24 cellular contexts compared by ENCODE assay signal in genomic region chr1:112643080-112643479, GRCh38. TPM values are rescaled to one million over a fixed set of nuclear protein-coding genes. Genes with fewer than 3 reads are reported as not detected.
DNase-seq lines count a peak whose midpoint lies in the region; ATAC-seq and TF ChIP-seq lines count a peak whose summit lies in the region.
"Had no signal": no experiment of that assay in that cellular context is flagged by ENCODE, and none has a peak within 500 bp of the region (broad histone marks: within the 10 kb centered on the region; RNA-seq: fewer than 3 reads in every experiment).

No MANE protein-coding gene starts in this region.

- no peaks in the 10 kb centered on the region for H3K9me3 ChIP-seq in CD4-positive, alpha-beta memory T cell (ENCODE audit: control insufficient read depth in 1 of 2, low read length in 2 of 2)
- H3K9me3 ChIP-seq in Panc1 (ENCODE audit: control insufficient read depth, insufficient read depth, low read depth, low read length) (no peaks in the 10 kb centered on the region), body of pancreas (no peaks in the 10 kb centered on the region)
- H3K9me3 ChIP-seq: MG63 had no signal

- BruUV-seq in Panc1 (replicated peaks; lab: Mats Ljungman, UMichigan): TSS peak; percentile 42

- no peak for DNase-seq in activated naive CD8-positive, alpha-beta T cell treated with anti-CD3 and anti-CD28 coated beads for 36 hours
- DNase-seq in CD4-positive, alpha-beta memory T cell: no peak
- no peak for DNase-seq in Panc1 (ENCODE audit: low read depth, low spot score)
- DNase-seq in immature natural killer cell: no peak
- no peak for DNase-seq in NCI-H2107 treated with DMSO at 0.1 percent for 48 hours (lab: John Stamatoyannopoulos, UW; ENCODE audit: unreplicated experiment)
- no peak for DNase-seq in body of pancreas
- DNase-seq: DMS53, GM23248, H9, HFFc6, KBM-7, MG63, NCI-H1105 treated with DMSO at 0.1 percent for 48 hours, NCI-H146, NCI-H1930, NCI-H2107, NCI-H446, NCI-H524 treated with DMSO at 0.1 percent for 48 hours, NCI-H774, PC-3, SJCRH30 had no signal

- H3K36me3 ChIP-seq in CD4-positive, alpha-beta memory T cell (ENCODE audit: insufficient read depth, low read length): no peaks in the 10 kb centered on the region
- peaks cover 11% of the 10 kb centered on the region; the same call in 1 of the 2 replicates for H3K36me3 ChIP-seq in Panc1 (ENCODE audit: control insufficient read depth, insufficient read depth, low read length)
- no peaks in the 10 kb centered on the region for H3K36me3 ChIP-seq in body of pancreas (replicated peaks in 1 of 2; ENCODE audit: insufficient read depth in 1 of 2, low read depth in 2 of 2)

- no peaks in the 10 kb centered on the region for H3K27me3 Mint-ChIP-seq in activated naive CD8-positive, alpha-beta T cell
- no peaks in the 10 kb centered on the region for H3K27me3 Mint-ChIP-seq in activated naive CD8-positive, alpha-beta T cell treated with anti-CD3 and anti-CD28 coated beads for 36 hours
- H3K27me3 Mint-ChIP-seq in CD4-positive, alpha-beta memory T cell: no peaks in the 10 kb centered on the region
- H3K27me3 Mint-ChIP-seq in immature natural killer cell (ENCODE audit: low read depth in 3 of 3): peaks cover 0 to 3% (median 0%) of the 10 kb centered on the region in 3 donors

- H3K36me3 Mint-ChIP-seq in activated naive CD8-positive, alpha-beta T cell: peaks cover 7% of the 10 kb centered on the region
- H3K36me3 Mint-ChIP-seq in activated naive CD8-positive, alpha-beta T cell treated with anti-CD3 and anti-CD28 coated beads for 36 hours: peaks cover 24% of the 10 kb centered on the region
- H3K36me3 Mint-ChIP-seq in CD4-positive, alpha-beta memory T cell: peaks cover 19 to 46% of the 10 kb centered on the region in 2 donors
- H3K36me3 Mint-ChIP-seq in immature natural killer cell: peaks cover 0 to 13% (median 4%) of the 10 kb centered on the region in 3 donors

- no peak overlapping the region for H3K27ac ChIP-seq in CD4-positive, alpha-beta memory T cell (ENCODE audit: low read depth, low read length)
- peak overlapping the region; percentile 67 for H3K27ac ChIP-seq in Panc1 (ENCODE audit: low read length)
- no peak overlapping the region for H3K27ac ChIP-seq in body of pancreas
- H3K27ac ChIP-seq: GM23248, SJCRH30 had no signal

- intact Hi-C loops in CD4-positive, alpha-beta memory T cell (cut with micrococcal nuclease): no loop called here
- intact Hi-C loops in Panc1 (cut with micrococcal nuclease; ENCODE audit: unreplicated experiment): no loop called here
- intact Hi-C loops in body of pancreas (cut with DNase I): no loop called here

- H3K4me1 Mint-ChIP-seq in activated naive CD8-positive, alpha-beta T cell (ENCODE audit: low read depth): peaks cover 42% of the 10 kb centered on the region
- H3K4me1 Mint-ChIP-seq in activated naive CD8-positive, alpha-beta T cell treated with anti-CD3 and anti-CD28 coated beads for 36 hours: peaks cover 24% of the 10 kb centered on the region
- peaks cover 27 to 61% (median 40%) of the 10 kb centered on the region in 4 donors for H3K4me1 Mint-ChIP-seq in CD4-positive, alpha-beta memory T cell
- peaks cover 38 to 65% of the 10 kb centered on the region in 2 donors for H3K4me1 Mint-ChIP-seq in immature natural killer cell

- H3K4me3 Mint-ChIP-seq in activated naive CD8-positive, alpha-beta T cell: no peak overlapping the region
- H3K4me3 Mint-ChIP-seq in activated naive CD8-positive, alpha-beta T cell treated with anti-CD3 and anti-CD28 coated beads for 36 hours: no peak overlapping the region
- H3K4me3 Mint-ChIP-seq in CD4-positive, alpha-beta memory T cell: peak overlapping the region in 1 of 8 donors; percentile 12
- H3K4me3 Mint-ChIP-seq in immature natural killer cell: no peak overlapping the region
- H3K4me3 Mint-ChIP-seq: H9, HFFc6 had no signal

- ATAC-seq in Panc1 (no peak), HG03565 (IDR thresholded peaks at IDR 0.05; ENCODE audit: unreplicated experiment) (no peak), body of pancreas (no peak)
- ATAC-seq: PC-3, Right ventricle myocardium inferior had no signal

- H3K9me3 Mint-ChIP-seq in activated naive CD8-positive, alpha-beta T cell (ENCODE audit: low read depth): no peaks in the 10 kb centered on the region
- peaks cover 2% of the 10 kb centered on the region for H3K9me3 Mint-ChIP-seq in activated naive CD8-positive, alpha-beta T cell treated with anti-CD3 and anti-CD28 coated beads for 36 hours
- no peaks in the 10 kb centered on the region for H3K9me3 Mint-ChIP-seq in CD4-positive, alpha-beta memory T cell
- H3K9me3 Mint-ChIP-seq in immature natural killer cell: no peaks in the 10 kb centered on the region
- H3K9me3 Mint-ChIP-seq: HFFc6 had no signal

- POLR2A ChIA-PET in CD4-positive, alpha-beta memory T cell (lab: Charles Lee; ENCODE audit: partially characterized antibody): no interaction called here
- POLR2A ChIA-PET in Panc1 (lab: Charles Lee): interaction anchor here (0.7 kb wide), 1 partner anchor 62 kb away, joined by 3 read pairs; no protein-coding TSS in a partner anchor

- in situ Hi-C loops in Panc1 (cut with HindIII; ENCODE audit: low pct_unique_long_range_greater_than_20kb, low sequenced_read_pairs): no loop called here

- 74 to 85% methylated on average over 2 of the region's 2 CpGs for WGBS in body of pancreas, 2 donors

- H3K4me3 ChIP-seq in CD4-positive, alpha-beta memory T cell (ENCODE audit: low read length in 2 of 2): no peak overlapping the region
- H3K4me3 ChIP-seq in Panc1 (ENCODE audit: low read depth in 2 of 2, low read length in 2 of 2) (no peak overlapping the region), body of pancreas (no peak overlapping the region)
- H3K4me3 ChIP-seq: GM23248, MG63, SJCRH30 had no signal

- peak overlapping the region; percentile 66 for H3K27ac Mint-ChIP-seq in activated naive CD8-positive, alpha-beta T cell
- H3K27ac Mint-ChIP-seq in activated naive CD8-positive, alpha-beta T cell treated with anti-CD3 and anti-CD28 coated beads for 36 hours: no peak overlapping the region
- H3K27ac Mint-ChIP-seq in CD4-positive, alpha-beta memory T cell: peak overlapping the region in 4 of 7 donors; percentile 7 to 57 (median 44)
- H3K27ac Mint-ChIP-seq in immature natural killer cell: peak overlapping the region in 5 of 6 donors; percentile 3 to 55 (median 36)
- H3K27ac Mint-ChIP-seq: H9, HFFc6 had no signal

- TF ChIP-seq POLR2A in body of pancreas (IDR thresholded peaks at IDR 0.05): no peak

- H3K27me3 ChIP-seq in CD4-positive, alpha-beta memory T cell (ENCODE audit: insufficient read depth, low read length): no peaks in the 10 kb centered on the region
- H3K27me3 ChIP-seq in Panc1 (ENCODE audit: control insufficient read depth, insufficient read depth, low read length) (no peaks in the 10 kb centered on the region), body of pancreas (no peaks in the 10 kb centered on the region)
- H3K27me3 ChIP-seq: MG63, SJCRH30 had no signal

- CTCF ChIA-PET in CD4-positive, alpha-beta memory T cell (lab: Charles Lee; ENCODE audit: partially characterized antibody): no interaction called here
- CTCF ChIA-PET in Panc1 (lab: Charles Lee): no interaction called here

- no peak for TF ChIP-seq CTCF in Panc1 (IDR thresholded peaks at IDR 0.05)
- TF ChIP-seq CTCF in body of pancreas (IDR thresholded peaks at IDR 0.05): no peak

- H3K4me1 ChIP-seq in CD4-positive, alpha-beta memory T cell (ENCODE audit: insufficient read depth, low read length): peaks cover 58% of the 10 kb centered on the region
- H3K4me1 ChIP-seq in Panc1 (ENCODE audit: control insufficient read depth, insufficient read depth, low read length) (peaks cover 35% of the 10 kb centered on the region), body of pancreas (peaks cover 4% of the 10 kb centered on the region)
- H3K4me1 ChIP-seq: SJCRH30 had no signal

RNA-seq across cellular contexts. Expression of gene CAPZA1, which starts 23.4 kb away (rescaled TPM):
- 100 to 1,000 TPM; 243 to 245 TPM for total RNA-seq in activated naive CD8-positive, alpha-beta T cell treated with anti-CD3 and anti-CD28 coated beads for 36 hours
- total RNA-seq in CD4-positive, alpha-beta memory T cell: 100 to 1,000 TPM; 149 to 157 TPM
- 100 to 1,000 TPM; 241 to 296 TPM for polyA plus RNA-seq in CD4-positive, alpha-beta memory T cell
- 128 TPM for total RNA-seq in Panc1 (2021; ENCODE audit: unreplicated experiment)
- polyA plus RNA-seq in Panc1 (2012; ENCODE audit: insufficient read length): 101 TPM
- 100 to 1,000 TPM; 199 to 264 (median 207) TPM for polyA plus RNA-seq in immature natural killer cell
- total RNA-seq in body of pancreas: 10 to 100 TPM; 56.0 to 66.9 TPM

RNA-seq across cellular contexts. Expression of gene ST7L, which starts 24.1 kb away (rescaled TPM):
- total RNA-seq in activated naive CD8-positive, alpha-beta T cell treated with anti-CD3 and anti-CD28 coated beads for 36 hours: 10 to 100 TPM; 11.4 to 12.7 TPM
- total RNA-seq in CD4-positive, alpha-beta memory T cell: 10 to 100 TPM; 24.3 to 27.2 TPM
- 10 to 100 TPM; 10.9 to 13.8 TPM for polyA plus RNA-seq in CD4-positive, alpha-beta memory T cell
- total RNA-seq in Panc1 (2021; ENCODE audit: unreplicated experiment) (13.4 TPM), body of pancreas (10 to 100 TPM in 1 of 2 donors, 1 to 10 TPM in 1; 9.6 to 22.3 TPM)
- polyA plus RNA-seq in Panc1 (2012; ENCODE audit: insufficient read length): 12.6 TPM
- 10 to 100 TPM in 2 of 3 donors, 1 to 10 TPM in 1; 8.4 to 15.2 (median 11.4) TPM for polyA plus RNA-seq in immature natural killer cell

RNA-seq across cellular contexts. Expression of gene MOV10, which starts 31.4 kb away (rescaled TPM):
- total RNA-seq in activated naive CD8-positive, alpha-beta T cell treated with anti-CD3 and anti-CD28 coated beads for 36 hours: 10 to 100 TPM; 66.1 to 66.4 TPM
- total RNA-seq in CD4-positive, alpha-beta memory T cell: 10 to 100 TPM; 90.6 to 96.1 TPM
- 10 to 100 TPM; 21.8 to 43.6 TPM for polyA plus RNA-seq in CD4-positive, alpha-beta memory T cell
- 106 TPM for total RNA-seq in Panc1 (2021; ENCODE audit: unreplicated experiment)
- 88.0 TPM for polyA plus RNA-seq in Panc1 (2012; ENCODE audit: insufficient read length)
- polyA plus RNA-seq in immature natural killer cell: 10 to 100 TPM; 20.6 to 52.7 (median 22.8) TPM
- 10 to 100 TPM; 26.2 to 29.3 TPM for total RNA-seq in body of pancreas
